In genomic region chrX:114650351-114650750, GRCh38 we compare ENCODE assay signal across 31 cellular contexts.
"Had no signal": no experiment of that assay in that cellular context is flagged by ENCODE, and none has a peak within 500 bp of the region (broad histone marks: within the 10 kb centered on the region; RNA-seq: fewer than 3 reads in every experiment).

No MANE protein-coding gene starts in this region.

- H3K36me3 ChIP-seq: adrenal gland, cardiac muscle cell, colonic mucosa, thyroid gland, upper lobe of left lung, vagina had no signal

- H3K27ac ChIP-seq: adrenal gland, body of pancreas, cardiac muscle cell, colonic mucosa, thyroid gland, upper lobe of left lung, vagina had no signal

- DNase-seq: activated CD4-positive, alpha-beta T cell treated with anti-CD3 and anti-CD28 coated beads for 1 hour; activated CD4-positive, alpha-beta T cell treated with anti-CD3 and anti-CD28 coated beads, Interleukin-2, amount 50 U/mL, for 1 hour; activated CD8-positive, alpha-beta T cell treated with anti-CD3 and anti-CD28 coated beads for 36 hours; activated naive CD4-positive, alpha-beta T cell treated with Interleukin-2 at 50 U/mL for 16 hours; activated T-cell treated with anti-CD3 and anti-CD28 coated beads, Interleukin-2, amount 50 U/mL, for 4 hours; adrenal gland; aorta; body of pancreas; cerebellar nuclear complex; colonic mucosa; effector CD8-positive, alpha-beta T cell; foreskin melanocyte; islet precursor cell; left cardiac atrium; left ventricle myocardium superior; mucosa of descending colon; right cardiac atrium; stimulated activated CD4-positive, alpha-beta T cell treated with anti-CD3 and anti-CD28 coated beads, Interleukin-12 subunit alpha, Interleukin-12 subunit beta, amount 100 ng/mL, for 4 hours; stimulated activated CD4-positive, alpha-beta T cell treated with anti-CD3 and anti-CD28 coated beads, Interleukin-4, amount 100 ng/mL, for 1 hour; stimulated activated naive CD8-positive, alpha-beta T cell treated with anti-CD3 and anti-CD28 coated beads, Interleukin-15, amount 100 ng/mL, for 72 hours; substantia nigra; T-helper 2 cell; thyroid gland; upper lobe of left lung had no signal

- H3K27ac Mint-ChIP-seq: activated CD8-positive, alpha-beta T cell treated with anti-CD3 and anti-CD28 coated beads for 36 hours; activated naive CD8-positive, alpha-beta T cell; natural killer cell treated with Interleukin-12 subunit alpha and Interleukin-12 subunit beta and Interleukin-15 and Interleukin-18, amount 100 ng/mL, for 72 hours; stimulated activated effector memory CD8-positive, alpha-beta T cell treated with anti-CD3 and anti-CD28 coated beads, Interleukin-12 subunit alpha, Interleukin-12 subunit beta, amount 100 ng/mL, for 72 hours; stimulated activated naive CD8-positive, alpha-beta T cell treated with anti-CD3 and anti-CD28 coated beads, Interleukin-15, amount 100 ng/mL, for 72 hours; WTC11 had no signal

- H3K4me1 ChIP-seq: adrenal gland, body of pancreas, colonic mucosa, thyroid gland, upper lobe of left lung, vagina had no signal

- H3K27me3 Mint-ChIP-seq: activated CD8-positive, alpha-beta T cell treated with anti-CD3 and anti-CD28 coated beads for 36 hours; activated naive CD8-positive, alpha-beta T cell; natural killer cell treated with Interleukin-12 subunit alpha and Interleukin-12 subunit beta and Interleukin-15 and Interleukin-18, amount 100 ng/mL, for 72 hours; stimulated activated naive CD8-positive, alpha-beta T cell treated with anti-CD3 and anti-CD28 coated beads, Interleukin-15, amount 100 ng/mL, for 72 hours had no signal

- H3K4me3 Mint-ChIP-seq: activated CD8-positive, alpha-beta T cell treated with anti-CD3 and anti-CD28 coated beads for 36 hours; activated naive CD8-positive, alpha-beta T cell; activated T-cell treated with anti-CD3 and anti-CD28 coated beads, Interleukin-2, amount 50 U/mL, for 4 hours; natural killer cell treated with Interleukin-12 subunit alpha and Interleukin-12 subunit beta and Interleukin-15 and Interleukin-18, amount 100 ng/mL, for 72 hours; stimulated activated effector memory CD8-positive, alpha-beta T cell treated with anti-CD3 and anti-CD28 coated beads, Interleukin-12 subunit alpha, Interleukin-12 subunit beta, amount 100 ng/mL, for 72 hours; stimulated activated naive CD8-positive, alpha-beta T cell treated with anti-CD3 and anti-CD28 coated beads, Interleukin-15, amount 100 ng/mL, for 72 hours; WTC11 had no signal

- ATAC-seq: activated CD8-positive, alpha-beta T cell treated with anti-CD3 and anti-CD28 coated beads for 36 hours; activated T-cell treated with anti-CD3 and anti-CD28 coated beads, Interleukin-2, amount 50 U/mL, for 4 hours; body of pancreas; left cardiac atrium; left ventricle myocardium superior; mucosa of descending colon; natural killer cell treated with Interleukin-12 subunit alpha and Interleukin-12 subunit beta and Interleukin-15 and Interleukin-18, amount 100 ng/mL, for 72 hours; right cardiac atrium; stimulated activated effector memory CD8-positive, alpha-beta T cell treated with anti-CD3 and anti-CD28 coated beads, Interleukin-12 subunit alpha, Interleukin-12 subunit beta, amount 100 ng/mL, for 72 hours; stimulated activated naive CD8-positive, alpha-beta T cell treated with anti-CD3 and anti-CD28 coated beads, Interleukin-15, amount 100 ng/mL, for 72 hours; WTC11 had no signal

- H3K36me3 Mint-ChIP-seq: activated naive CD8-positive, alpha-beta T cell; natural killer cell treated with Interleukin-12 subunit alpha and Interleukin-12 subunit beta and Interleukin-15 and Interleukin-18, amount 100 ng/mL, for 72 hours; stimulated activated effector memory CD8-positive, alpha-beta T cell treated with anti-CD3 and anti-CD28 coated beads, Interleukin-12 subunit alpha, Interleukin-12 subunit beta, amount 100 ng/mL, for 72 hours; WTC11 had no signal

- H3K27me3 ChIP-seq: body of pancreas, cardiac muscle cell, colonic mucosa, thyroid gland, upper lobe of left lung, vagina had no signal

- H3K4me1 Mint-ChIP-seq: stimulated activated effector memory CD8-positive, alpha-beta T cell treated with anti-CD3 and anti-CD28 coated beads, Interleukin-12 subunit alpha, Interleukin-12 subunit beta, amount 100 ng/mL, for 72 hours; stimulated activated naive CD8-positive, alpha-beta T cell treated with anti-CD3 and anti-CD28 coated beads, Interleukin-15, amount 100 ng/mL, for 72 hours; WTC11 had no signal

- FAIRE-seq: endometrium had no signal

- H3K9me3 Mint-ChIP-seq: activated CD8-positive, alpha-beta T cell treated with anti-CD3 and anti-CD28 coated beads for 36 hours; activated T-cell treated with anti-CD3 and anti-CD28 coated beads, Interleukin-2, amount 50 U/mL, for 4 hours; natural killer cell treated with Interleukin-12 subunit alpha and Interleukin-12 subunit beta and Interleukin-15 and Interleukin-18, amount 100 ng/mL, for 72 hours; stimulated activated naive CD8-positive, alpha-beta T cell treated with anti-CD3 and anti-CD28 coated beads, Interleukin-15, amount 100 ng/mL, for 72 hours; WTC11 had no signal

- H3K4me3 ChIP-seq: adrenal gland, body of pancreas, cardiac muscle cell, colonic mucosa, mucosa of descending colon, thyroid gland, upper lobe of left lung, vagina had no signal

- H3K9me3 ChIP-seq: adrenal gland, body of pancreas, colonic mucosa, mucosa of descending colon, thyroid gland, upper lobe of left lung, vagina had no signal
